Comparison of ENCODE assay signal across 32 cellular contexts in genomic region chr2:118290436-118291004, GRCh38.
"Had no signal": no experiment of that assay in that cellular context is flagged by ENCODE, and none has a peak within 500 bp of the region (broad histone marks: within the 10 kb centered on the region; RNA-seq: fewer than 3 reads in every experiment).

No MANE protein-coding gene starts in this region.

- H3K4me3 Mint-ChIP-seq: activated B cell treated with CpG ODN at 0.5 μM for 24 hours; activated CD4-positive, alpha-beta memory T cell treated with anti-CD3 and anti-CD28 coated beads for 36 hours; activated CD4-positive, alpha-beta T cell treated with anti-CD3 and anti-CD28 coated beads for 36 hours; activated CD4-positive, alpha-beta T cell treated with anti-CD3 and anti-CD28 coated beads, Interleukin-2, amount 10 ng/mL, durations not matched to agents 24 days and 14 days; activated CD8-positive, alpha-beta memory T cell treated with anti-CD3 and anti-CD28 coated beads, Interleukin-2, amount 10 ng/mL, durations not matched to agents 7 days and 5 days; activated CD8-positive, alpha-beta T cell treated with anti-CD3 and anti-CD28 coated beads, Interleukin-2, amount 10 ng/mL, durations not matched to agents 7 days and 5 days; activated naive CD4-positive, alpha-beta T cell treated with anti-CD3 and anti-CD28 coated beads for 36 hours; activated naive CD4-positive, alpha-beta T cell treated with anti-CD3 and anti-CD28 coated beads, Interleukin-2, amount 50 U/mL, for 24 hours; activated naive CD8-positive, alpha-beta T cell treated with anti-CD3 and anti-CD28 coated beads for 36 hours; activated naive CD8-positive, alpha-beta T cell treated with anti-CD3 and anti-CD28 coated beads, Interleukin-2, amount 50 U/mL, for 24 hours; activated T-helper 1 cell treated with anti-CD3 and anti-CD28 coated beads, Interleukin-12 subunit alpha, Interleukin-12 subunit beta, Interleukin-2, Interleukin-4 antibody, amounts not matched to agents 30 ng/mL and 10 ng/mL and 1 ng/mL, durations not matched to agents 14 hours and 24 hours and 36 hours; T-helper 17 cell; T-helper 2 cell treated with Interferon-gamma antibody and Interleukin-4, amounts not matched to agents 5 μg/mL and 100 μg/mL, for 36 hours had no signal

- H3K27ac Mint-ChIP-seq: activated B cell treated with CpG ODN at 0.5 μM for 24 hours; activated CD4-positive, alpha-beta memory T cell treated with anti-CD3 and anti-CD28 coated beads for 36 hours; activated CD4-positive, alpha-beta T cell treated with anti-CD3 and anti-CD28 coated beads for 36 hours; activated CD4-positive, alpha-beta T cell treated with anti-CD3 and anti-CD28 coated beads, Interleukin-2, amount 10 ng/mL, durations not matched to agents 24 days and 14 days; activated CD8-positive, alpha-beta memory T cell treated with anti-CD3 and anti-CD28 coated beads, Interleukin-2, amount 10 ng/mL, durations not matched to agents 7 days and 5 days; activated CD8-positive, alpha-beta T cell treated with anti-CD3 and anti-CD28 coated beads, Interleukin-2, amount 10 ng/mL, durations not matched to agents 7 days and 5 days; activated naive CD4-positive, alpha-beta T cell treated with anti-CD3 and anti-CD28 coated beads for 36 hours; activated naive CD4-positive, alpha-beta T cell treated with anti-CD3 and anti-CD28 coated beads, Interleukin-2, amount 50 U/mL, for 24 hours; activated naive CD8-positive, alpha-beta T cell treated with anti-CD3 and anti-CD28 coated beads for 36 hours; activated naive CD8-positive, alpha-beta T cell treated with anti-CD3 and anti-CD28 coated beads, Interleukin-2, amount 50 U/mL, for 24 hours; activated T-helper 1 cell treated with anti-CD3 and anti-CD28 coated beads, Interleukin-12 subunit alpha, Interleukin-12 subunit beta, Interleukin-2, Interleukin-4 antibody, amounts not matched to agents 30 ng/mL and 10 ng/mL and 1 ng/mL, durations not matched to agents 14 hours and 24 hours and 36 hours; activated T-helper 2 cell treated with anti-CD3 and anti-CD28 coated beads, Interferon-gamma antibody, Interleukin-2, Interleukin-4, amounts not matched to agents 10 μg/mL and 5 μg/mL and 100 μg/mL, durations not matched to agents 14 hours and 24 hours and 36 hours; T-helper 17 cell; T-helper 2 cell treated with Interferon-gamma antibody and Interleukin-4, amounts not matched to agents 5 μg/mL and 100 μg/mL, for 36 hours had no signal

- H3K4me1 Mint-ChIP-seq: activated B cell treated with CpG ODN at 0.5 μM for 24 hours; activated CD4-positive, alpha-beta T cell treated with anti-CD3 and anti-CD28 coated beads for 36 hours; activated CD4-positive, alpha-beta T cell treated with anti-CD3 and anti-CD28 coated beads, Interleukin-2, amount 10 ng/mL, durations not matched to agents 24 days and 14 days; activated CD8-positive, alpha-beta memory T cell treated with anti-CD3 and anti-CD28 coated beads, Interleukin-2, amount 10 ng/mL, durations not matched to agents 7 days and 5 days; activated naive CD4-positive, alpha-beta T cell treated with anti-CD3 and anti-CD28 coated beads, Interleukin-2, amount 50 U/mL, for 24 hours; activated naive CD8-positive, alpha-beta T cell treated with anti-CD3 and anti-CD28 coated beads for 36 hours; activated naive CD8-positive, alpha-beta T cell treated with anti-CD3 and anti-CD28 coated beads, Interleukin-2, amount 50 U/mL, for 24 hours; T-helper 17 cell had no signal

- DNase-seq: activated B cell treated with CpG ODN at 0.5 μM for 24 hours; activated CD4-positive, alpha-beta memory T cell treated with anti-CD3 and anti-CD28 coated beads for 36 hours; activated CD4-positive, alpha-beta T cell treated with anti-CD3 and anti-CD28 coated beads for 36 hours; activated CD4-positive, alpha-beta T cell treated with anti-CD3 and anti-CD28 coated beads, Interleukin-2, amount 10 ng/mL, durations not matched to agents 24 days and 14 days; activated CD8-positive, alpha-beta memory T cell treated with anti-CD3 and anti-CD28 coated beads, Interleukin-2, amount 10 ng/mL, durations not matched to agents 7 days and 5 days; activated CD8-positive, alpha-beta memory T cell treated with anti-CD3 and anti-CD28 coated beads, Interleukin-2, amount 50 U/mL, for 4 hours; activated CD8-positive, alpha-beta T cell treated with anti-CD3 and anti-CD28 coated beads, Interleukin-2, amount 10 ng/mL, durations not matched to agents 7 days and 5 days; activated effector memory CD4-positive, alpha-beta T cell treated with anti-CD3 and anti-CD28 coated beads, Interleukin-2, amount 50 U/mL, for 16 hours; activated naive CD4-positive, alpha-beta T cell treated with anti-CD3 and anti-CD28 coated beads for 36 hours; activated naive CD8-positive, alpha-beta T cell treated with anti-CD3 and anti-CD28 coated beads for 36 hours; activated naive CD8-positive, alpha-beta T cell treated with anti-CD3 and anti-CD28 coated beads, Interleukin-2, amount 50 U/mL, for 24 hours; activated T-cell treated with anti-CD3 and anti-CD28 coated beads, Interleukin-2, amount 50 U/mL, for 1 hour; activated T-cell treated with anti-CD3 and anti-CD28 coated beads, Interleukin-2, amount 50 U/mL, for 48 hours; adrenal gland; amygdala; aorta; body of pancreas; caudate nucleus; cerebellar nuclear complex; colonic mucosa; effector CD8-positive, alpha-beta T cell; foreskin fibroblast; glutamatergic neuron; heart left ventricle; T-helper 1 cell; T-helper 17 cell; T1000; WERI-Rb-1 had no signal

- H3K36me3 Mint-ChIP-seq: activated CD4-positive, alpha-beta memory T cell treated with anti-CD3 and anti-CD28 coated beads for 36 hours; activated CD8-positive, alpha-beta memory T cell treated with anti-CD3 and anti-CD28 coated beads, Interleukin-2, amount 10 ng/mL, durations not matched to agents 7 days and 5 days; activated naive CD4-positive, alpha-beta T cell treated with anti-CD3 and anti-CD28 coated beads, Interleukin-2, amount 50 U/mL, for 24 hours; activated naive CD8-positive, alpha-beta T cell treated with anti-CD3 and anti-CD28 coated beads for 36 hours had no signal

- H3K9me3 Mint-ChIP-seq: activated CD4-positive, alpha-beta memory T cell treated with anti-CD3 and anti-CD28 coated beads for 36 hours; activated CD4-positive, alpha-beta T cell treated with anti-CD3 and anti-CD28 coated beads, Interleukin-2, amount 10 ng/mL, durations not matched to agents 24 days and 14 days; activated naive CD4-positive, alpha-beta T cell treated with anti-CD3 and anti-CD28 coated beads for 36 hours; activated naive CD4-positive, alpha-beta T cell treated with anti-CD3 and anti-CD28 coated beads, Interleukin-2, amount 50 U/mL, for 24 hours; activated naive CD8-positive, alpha-beta T cell treated with anti-CD3 and anti-CD28 coated beads for 36 hours; activated naive CD8-positive, alpha-beta T cell treated with anti-CD3 and anti-CD28 coated beads, Interleukin-2, amount 50 U/mL, for 24 hours; activated T-helper 1 cell treated with anti-CD3 and anti-CD28 coated beads, Interleukin-12 subunit alpha, Interleukin-12 subunit beta, Interleukin-2, Interleukin-4 antibody, amounts not matched to agents 30 ng/mL and 10 ng/mL and 1 ng/mL, durations not matched to agents 14 hours and 24 hours and 36 hours; activated T-helper 2 cell treated with anti-CD3 and anti-CD28 coated beads, Interferon-gamma antibody, Interleukin-2, Interleukin-4, amounts not matched to agents 10 μg/mL and 5 μg/mL and 100 μg/mL, durations not matched to agents 14 hours and 24 hours and 36 hours; T-helper 2 cell treated with Interferon-gamma antibody and Interleukin-4, amounts not matched to agents 5 μg/mL and 100 μg/mL, for 36 hours had no signal
